Comparison of ENCODE assay signal across 8 cellular contexts in genomic region chr13:98842858-98843481, GRCh38.
DNase-seq lines count a peak whose midpoint lies in the region; ATAC-seq and TF ChIP-seq lines count a peak whose summit lies in the region.

No MANE protein-coding gene starts in this region.

- no peaks in the 10 kb centered on the region for H3K9me3 Mint-ChIP-seq in CD8-positive, alpha-beta memory T cell
- no peaks in the 10 kb centered on the region for H3K9me3 Mint-ChIP-seq in activated CD4-positive, alpha-beta T cell treated with anti-CD3 and anti-CD28 coated beads, Interleukin-2, amount 10 ng/mL, durations not matched to agents 7 days and 5 days

- CTCF ChIA-PET in CD8-positive, alpha-beta memory T cell (lab: Charles Lee), result interaction anchor here (1.0 to 1.5 kb wide), 4 partner anchors 11 to 53 kb away, joined by 3 to 6 read pairs (median 4); no protein-coding TSS in a partner anchor
- CTCF ChIA-PET in activated CD4-positive, alpha-beta T cell treated with anti-CD3 and anti-CD28 coated beads, Interleukin-2, amount 10 ng/mL, durations not matched to agents 7 days and 5 days (lab: Charles Lee), result interaction anchor here (0.6 to 1.9 kb wide), 6 partner anchors 15 to 26 kb away, joined by 3 to 4 read pairs (median 3); no protein-coding TSS in a partner anchor

- TF ChIP-seq CTCF in lower lobe of right lung (IDR thresholded peaks at IDR 0.05), result peak; percentile 82

- no peak overlapping the region for H3K4me3 ChIP-seq in CD8-positive, alpha-beta memory T cell (ENCODE audit: low read length)
- H3K4me3 ChIP-seq in lower lobe of right lung, result no peak overlapping the region

- peak; percentile 15 to 62 (median 26) for DNase-seq in CD8-positive, alpha-beta memory T cell
- DNase-seq in NCI-H526 (lab: John Stamatoyannopoulos, UW) (peak; percentile 71 to 94), dermis microvascular lymphatic vessel endothelial cell (ENCODE audit: low read depth in 2 of 2) (peak; percentile 75 to 83), lower lobe of right lung (peak; percentile 56)
- DNase-seq in activated CD4-positive, alpha-beta T cell treated with anti-CD3 and anti-CD28 coated beads, Interleukin-2, amount 10 ng/mL, durations not matched to agents 7 days and 5 days, result peak; percentile 71
- DNase-seq in stimulated activated CD8-positive, alpha-beta memory T cell treated with anti-CD3 and anti-CD28 coated beads, Interleukin-4, amount 100 ng/mL, for 24 hours (ENCODE audit: low read depth), result peak; percentile 52

- intact Hi-C loops in lower lobe of right lung (cut with DNase I), result no loop called here

- POLR2A ChIA-PET in CD8-positive, alpha-beta memory T cell (lab: Charles Lee), result no interaction called here
- POLR2A ChIA-PET in activated CD4-positive, alpha-beta T cell treated with anti-CD3 and anti-CD28 coated beads, Interleukin-2, amount 10 ng/mL, durations not matched to agents 7 days and 5 days (lab: Charles Lee), result no interaction called here

- no peaks in the 10 kb centered on the region for H3K9me3 ChIP-seq in CD8-positive, alpha-beta memory T cell (ENCODE audit: low read length)
- no peaks in the 10 kb centered on the region for H3K9me3 ChIP-seq in lower lobe of right lung

- H3K27ac ChIP-seq in CD8-positive, alpha-beta memory T cell (ENCODE audit: low read depth, low read length), result no peak overlapping the region
- H3K27ac ChIP-seq in lower lobe of right lung, result no peak overlapping the region

- no peaks in the 10 kb centered on the region for H3K27me3 ChIP-seq in CD8-positive, alpha-beta memory T cell (ENCODE audit: insufficient read depth, low read length, poor library complexity, severe bottlenecking)
- H3K27me3 ChIP-seq in lower lobe of right lung (ENCODE audit: low read depth), result no peaks in the 10 kb centered on the region

- no peaks in the 10 kb centered on the region for H3K4me1 Mint-ChIP-seq in CD8-positive, alpha-beta memory T cell
- H3K4me1 Mint-ChIP-seq in activated CD4-positive, alpha-beta T cell treated with anti-CD3 and anti-CD28 coated beads, Interleukin-2, amount 10 ng/mL, durations not matched to agents 7 days and 5 days, result peaks cover 3% of the 10 kb centered on the region

- H3K4me1 ChIP-seq in CD8-positive, alpha-beta memory T cell (ENCODE audit: insufficient read depth, low read length), result no peaks in the 10 kb centered on the region
- H3K4me1 ChIP-seq in lower lobe of right lung, result no peaks in the 10 kb centered on the region

- peaks cover 18% of the 10 kb centered on the region for H3K36me3 ChIP-seq in CD8-positive, alpha-beta memory T cell (ENCODE audit: insufficient read depth, low read length)
- H3K36me3 ChIP-seq in lower lobe of right lung, result peaks cover 46% of the 10 kb centered on the region

- H3K27me3 Mint-ChIP-seq in CD8-positive, alpha-beta memory T cell, result no peaks in the 10 kb centered on the region
- no peaks in the 10 kb centered on the region for H3K27me3 Mint-ChIP-seq in activated CD4-positive, alpha-beta T cell treated with anti-CD3 and anti-CD28 coated beads, Interleukin-2, amount 10 ng/mL, durations not matched to agents 7 days and 5 days

- H3K27ac Mint-ChIP-seq in CD8-positive, alpha-beta memory T cell, result peak overlapping the region in 4 of 8 donors; percentile 3 to 69 (median 60)
- no peak overlapping the region for H3K27ac Mint-ChIP-seq in activated CD4-positive, alpha-beta T cell treated with anti-CD3 and anti-CD28 coated beads, Interleukin-2, amount 10 ng/mL, durations not matched to agents 7 days and 5 days

- peak; percentile 90 for ATAC-seq in GM19395 (IDR thresholded peaks at IDR 0.05; ENCODE audit: unreplicated experiment)
- peak; percentile 88 for ATAC-seq in HG03442 (IDR thresholded peaks at IDR 0.05; ENCODE audit: unreplicated experiment)
- ATAC-seq in lower lobe of right lung, result peak; percentile 78 to 86

- no peak overlapping the region for H3K4me3 Mint-ChIP-seq in CD8-positive, alpha-beta memory T cell
- H3K4me3 Mint-ChIP-seq in activated CD4-positive, alpha-beta T cell treated with anti-CD3 and anti-CD28 coated beads, Interleukin-2, amount 10 ng/mL, durations not matched to agents 7 days and 5 days, result no peak overlapping the region

- peaks cover 7 to 73% (median 35%) of the 10 kb centered on the region in 3 donors for H3K36me3 Mint-ChIP-seq in CD8-positive, alpha-beta memory T cell
- peaks cover 32% of the 10 kb centered on the region for H3K36me3 Mint-ChIP-seq in activated CD4-positive, alpha-beta T cell treated with anti-CD3 and anti-CD28 coated beads, Interleukin-2, amount 10 ng/mL, durations not matched to agents 7 days and 5 days (ENCODE audit: low read depth)

Comparison
In these comparisons a context has a peak if more than half of its experiments do, and no peak if none do; other contexts are left out.
1. DNase-seq: peak in every context shown above with its lines; median percentile 82 in NCI-H526; 79 in dermis microvascular lymphatic vessel endothelial cell; 71 in activated CD4-positive, alpha-beta T cell treated with anti-CD3 and anti-CD28 coated beads, Interleukin-2, amount 10 ng/mL, durations not matched to agents 7 days and 5 days; 56 in lower lobe of right lung; 52 in stimulated activated CD8-positive, alpha-beta memory T cell treated with anti-CD3 and anti-CD28 coated beads, Interleukin-4, amount 100 ng/mL, for 24 hours; 26 in CD8-positive, alpha-beta memory T cell.